In genomic region chr19:21466627-21467026, GRCh38 we compare ENCODE assay signal across 25 cellular contexts.
"Had no signal": no experiment of that assay in that cellular context is flagged by ENCODE, and none has a peak within 500 bp of the region (broad histone marks: within the 10 kb centered on the region; RNA-seq: fewer than 3 reads in every experiment).

No MANE protein-coding gene starts in this region.

- H3K36me3 ChIP-seq: colonic mucosa, esophagus squamous epithelium, gastrocnemius medialis, heart right ventricle, left ventricle myocardium inferior, lower lobe of right lung had no signal

- H3K27me3 ChIP-seq: colonic mucosa had no signal

- ATAC-seq: effector memory CD8-positive, alpha-beta T cell; esophagus mucosa; gastrocnemius medialis; heart right ventricle; left cardiac atrium; lower lobe of right lung; mucosa of descending colon had no signal

- H3K27ac ChIP-seq: colonic mucosa, epithelial cell of prostate, esophagus squamous epithelium, gastrocnemius medialis, heart right ventricle, left ventricle myocardium inferior, lower lobe of right lung had no signal

- H3K4me1 ChIP-seq: colonic mucosa, esophagus squamous epithelium, gastrocnemius medialis, heart right ventricle, left ventricle myocardium inferior, lower lobe of right lung had no signal

- H3K9me3 ChIP-seq: colonic mucosa, gastrocnemius medialis, left ventricle myocardium inferior, lower lobe of right lung, mucosa of descending colon had no signal

- H3K4me3 Mint-ChIP-seq: dendritic cell treated with granulocyte-macrophage colony-stimulating factor and Interleukin-4, amounts not matched to agents 40 ng/mL and 50 ng/mL, for 4 days; effector memory CD8-positive, alpha-beta T cell; endodermal cell; mesothelial cell of epicardium had no signal

- H3K27ac Mint-ChIP-seq: dendritic cell treated with granulocyte-macrophage colony-stimulating factor and Interleukin-4, amounts not matched to agents 40 ng/mL and 50 ng/mL, for 4 days; effector memory CD8-positive, alpha-beta T cell; endodermal cell; mesothelial cell of epicardium had no signal

- FAIRE-seq: endometrium, islet of Langerhans, keratinocyte had no signal

- H3K4me1 Mint-ChIP-seq: endodermal cell had no signal

- DNase-seq: colonic mucosa; cortex of kidney; effector CD8-positive, alpha-beta T cell; effector memory CD8-positive, alpha-beta T cell; endodermal cell; erythroblast; esophagus squamous epithelium; foreskin fibroblast; foreskin melanocyte; gastrocnemius medialis; glutamatergic neuron; heart right ventricle; hippocampal formation; left cardiac atrium; left ventricle myocardium inferior; lower lobe of right lung; mesenchymal stem cell; mucosa of descending colon had no signal

- H3K9me3 Mint-ChIP-seq: effector memory CD8-positive, alpha-beta T cell; endodermal cell; mesothelial cell of epicardium had no signal

- H3K4me3 ChIP-seq: colonic mucosa, esophagus squamous epithelium, gastrocnemius medialis, heart right ventricle, left ventricle myocardium inferior, lower lobe of right lung, mucosa of descending colon had no signal
